In genomic region chr11:121688860-121689614, GRCh38 we compare ENCODE assay signal across 19 cellular contexts.
DNase-seq lines count a peak whose midpoint lies in the region; ATAC-seq and TF ChIP-seq lines count a peak whose summit lies in the region.
"Had no signal": no experiment of that assay in that cellular context is flagged by ENCODE, and none has a peak within 500 bp of the region (broad histone marks: within the 10 kb centered on the region; RNA-seq: fewer than 3 reads in every experiment).

No MANE protein-coding gene starts in this region.

- peak; percentile 41 for DNase-seq in EL
- DNase-seq in IMR-90: no peak
- DNase-seq in glomerular visceral epithelial cell (ENCODE audit: extremely low spot score): peak; percentile 18
- DNase-seq in nephron progenitor cell: no peak
- DNase-seq in NCI-H2081 (lab: John Stamatoyannopoulos, UW): no peak
- no peak for DNase-seq in left lobe of liver (ENCODE audit: low spot score)
- DNase-seq: activated CD4-positive, alpha-beta T cell treated with anti-CD3 and anti-CD28 coated beads for 1 hour; activated naive CD8-positive, alpha-beta T cell treated with anti-CD3 and anti-CD28 coated beads, Interleukin-2, amount 10 ng/mL, durations not matched to agents 7 days and 5 days; DND-41; dorsolateral prefrontal cortex; gastrocnemius medialis; naive thymus-derived CD4-positive, alpha-beta T cell; NCI-H1436 treated with DMSO at 0.1 percent for 48 hours had no signal

- no peak overlapping the region for H2BK15ac ChIP-seq in IMR-90 (ENCODE audit: low read depth, low read length)

- H3K36me3 ChIP-seq in IMR-90 (ENCODE audit: control insufficient read depth, insufficient read depth, low read length): no peaks in the 10 kb centered on the region
- H3K36me3 ChIP-seq: cardiac muscle cell, gastrocnemius medialis had no signal

- no peak overlapping the region for H3K4ac ChIP-seq in IMR-90 (ENCODE audit: low read depth, low read length)

- no peak overlapping the region for H4K91ac ChIP-seq in IMR-90 (ENCODE audit: insufficient read depth, low read depth, low read length)

- H2AFZ ChIP-seq in IMR-90 (replicated peaks; ENCODE audit: low read length, poor library complexity): no peak overlapping the region

- H3K23ac ChIP-seq in IMR-90 (ENCODE audit: low read depth, low read length): no peak overlapping the region

- H4K8ac ChIP-seq in IMR-90 (ENCODE audit: low read depth in 2 of 2, low read length in 2 of 2): no peak overlapping the region

- no peak for TF ChIP-seq POLR2A in IMR-90 (IDR thresholded peaks at IDR 0.05; ENCODE audit: low read depth, low read length)

- H3K4me1 Mint-ChIP-seq in nephron progenitor cell: peaks cover 38% of the 10 kb centered on the region
- H3K4me1 Mint-ChIP-seq: activated naive CD8-positive, alpha-beta T cell treated with anti-CD3 and anti-CD28 coated beads, Interleukin-2, amount 10 ng/mL, durations not matched to agents 7 days and 5 days; CD14-positive monocyte; naive thymus-derived CD4-positive, alpha-beta T cell had no signal

- TF ChIP-seq RAD21 in IMR-90 (IDR thresholded peaks at IDR 0.05; ENCODE audit: low read length): no peak

- H3K4me1 ChIP-seq in IMR-90 (ENCODE audit: control insufficient read depth, insufficient read depth, low read length): peaks cover 6% of the 10 kb centered on the region

- H3K9ac ChIP-seq in IMR-90 (ENCODE audit: low read depth, low read length): no peak overlapping the region

- H2BK5ac ChIP-seq in IMR-90 (ENCODE audit: low read depth, low read length, poor library complexity, severe bottlenecking): no peak overlapping the region

- no peak overlapping the region for H3K56ac ChIP-seq in IMR-90 (ENCODE audit: extremely low read depth, insufficient read depth, low read length)

- no peak overlapping the region for H3K14ac ChIP-seq in IMR-90 (replicated peaks; ENCODE audit: low read depth, low read length)

- dilution Hi-C loops in IMR-90 (cut with HindIII; ENCODE audit: low sequenced_read_pairs, unreplicated experiment): no loop called here

- no peak for TF ChIP-seq CTCF in IMR-90 (conservative IDR thresholded peaks at IDR 0.05; ENCODE audit: low read depth, low read length)
- no peak for TF ChIP-seq CTCF in nephron progenitor cell (IDR thresholded peaks at IDR 0.05)

- peak overlapping the region; percentile 6 for H3K4me3 Mint-ChIP-seq in nephron progenitor cell
- H3K4me3 Mint-ChIP-seq: activated naive CD8-positive, alpha-beta T cell treated with anti-CD3 and anti-CD28 coated beads, Interleukin-2, amount 10 ng/mL, durations not matched to agents 7 days and 5 days; activated T-helper 1 cell treated with anti-CD3 and anti-CD28 coated beads, Interleukin-12 subunit alpha, Interleukin-12 subunit beta, Interleukin-2, Interleukin-4 antibody, amounts not matched to agents 30 ng/mL and 10 ng/mL and 1 ng/mL, durations not matched to agents 14 hours and 24 hours and 36 hours; CD14-positive monocyte; naive thymus-derived CD4-positive, alpha-beta T cell had no signal

- 83% methylated on average over 2 of the region's 8 CpGs; no CpG with 5 or more reads in 1 of the 2 experiments for WGBS in IMR-90 (ENCODE audit: extremely low coverage in 2 of 2, insufficient read length in 1 of 2), 2 experiments

- H3K18ac ChIP-seq in IMR-90 (ENCODE audit: low read depth, low read length): no peak overlapping the region

- H3K9me3 Mint-ChIP-seq in nephron progenitor cell: no peaks in the 10 kb centered on the region
- H3K9me3 Mint-ChIP-seq: activated naive CD8-positive, alpha-beta T cell treated with anti-CD3 and anti-CD28 coated beads, Interleukin-2, amount 10 ng/mL, durations not matched to agents 7 days and 5 days; activated T-helper 1 cell treated with anti-CD3 and anti-CD28 coated beads, Interleukin-12 subunit alpha, Interleukin-12 subunit beta, Interleukin-2, Interleukin-4 antibody, amounts not matched to agents 30 ng/mL and 10 ng/mL and 1 ng/mL, durations not matched to agents 14 hours and 24 hours and 36 hours had no signal

- H3K9me1 ChIP-seq in IMR-90 (ENCODE audit: insufficient read depth, low read length): no peaks in the 10 kb centered on the region; the same call in 1 of the 2 replicates

- peak overlapping the region; percentile 47 for H3K27ac Mint-ChIP-seq in nephron progenitor cell
- H3K27ac Mint-ChIP-seq: activated naive CD8-positive, alpha-beta T cell treated with anti-CD3 and anti-CD28 coated beads, Interleukin-2, amount 10 ng/mL, durations not matched to agents 7 days and 5 days; activated T-helper 1 cell treated with anti-CD3 and anti-CD28 coated beads, Interleukin-12 subunit alpha, Interleukin-12 subunit beta, Interleukin-2, Interleukin-4 antibody, amounts not matched to agents 30 ng/mL and 10 ng/mL and 1 ng/mL, durations not matched to agents 14 hours and 24 hours and 36 hours; CD14-positive monocyte; naive thymus-derived CD4-positive, alpha-beta T cell had no signal

- no peaks in the 10 kb centered on the region for H3K79me1 ChIP-seq in IMR-90 (ENCODE audit: low read depth in 1 of 2, low read length in 2 of 2)

- POLR2A ChIA-PET in IMR-90 (lab: Charles Lee; ENCODE audit: unreplicated experiment): no interaction called here

- H2AK5ac ChIP-seq in IMR-90 (ENCODE audit: low read depth, low read length): no peak overlapping the region

- no peaks in the 10 kb centered on the region for H3K9me3 ChIP-seq in IMR-90 (ENCODE audit: control insufficient read depth, insufficient read depth, low read length)
- H3K9me3 ChIP-seq: gastrocnemius medialis had no signal

- ATAC-seq in IMR-90 (ENCODE audit: low read depth): no peak
- no peak for ATAC-seq in GM21447 (IDR thresholded peaks at IDR 0.05; ENCODE audit: unreplicated experiment)
- ATAC-seq in left lobe of liver: no peak
- ATAC-seq in HG03571 (IDR thresholded peaks at IDR 0.05; ENCODE audit: unreplicated experiment): no peak
- ATAC-seq: gastrocnemius medialis; naive thymus-derived CD4-positive, alpha-beta T cell; Panc1 had no signal

- H3K4me2 ChIP-seq in IMR-90 (ENCODE audit: low read depth, low read length): no peak overlapping the region

- H2BK120ac ChIP-seq in IMR-90 (ENCODE audit: low read depth, low read length): peak overlapping the region; percentile 7; the same call in 1 of the 2 replicates

- no peak overlapping the region for H3K4me3 ChIP-seq in IMR-90 (ENCODE audit: insufficient read depth, low read depth, low read length)
- H3K4me3 ChIP-seq: cardiac muscle cell, dorsolateral prefrontal cortex, gastrocnemius medialis had no signal

- in situ Hi-C loops in IMR-90 (cut with MboI; ENCODE audit: low sequenced_read_pairs): no loop called here

- H4K5ac ChIP-seq in IMR-90 (ENCODE audit: low read depth, low read length): no peak overlapping the region

- no peaks in the 10 kb centered on the region for H3K36me3 Mint-ChIP-seq in nephron progenitor cell (ENCODE audit: low read depth)
- H3K36me3 Mint-ChIP-seq: activated naive CD8-positive, alpha-beta T cell treated with anti-CD3 and anti-CD28 coated beads, Interleukin-2, amount 10 ng/mL, durations not matched to agents 7 days and 5 days; CD14-positive monocyte had no signal

- no peak overlapping the region for H2AK9ac ChIP-seq in IMR-90 (replicated peaks; ENCODE audit: low read depth, low read length, poor library complexity)

- no peaks in the 10 kb centered on the region for H3K27me3 ChIP-seq in IMR-90 (ENCODE audit: control insufficient read depth, insufficient read depth, low read length)
- H3K27me3 ChIP-seq: cardiac muscle cell, dorsolateral prefrontal cortex, gastrocnemius medialis had no signal

- BruUV-seq in IMR-90 (replicated peaks; lab: Mats Ljungman, UMichigan): no TSS peak

- H3K27me3 Mint-ChIP-seq in nephron progenitor cell (ENCODE audit: low read depth, poor library complexity): peaks cover 9% of the 10 kb centered on the region

- CTCF ChIA-PET in IMR-90 (lab: Yijun Ruan, JAX): interaction anchor here (0.7 kb wide), 1 partner anchor 34 kb away, joined by 3 read pairs; no protein-coding TSS in a partner anchor

- H3K27ac ChIP-seq in IMR-90 (ENCODE audit: insufficient read depth, low read length): no peak overlapping the region
- H3K27ac ChIP-seq: dorsolateral prefrontal cortex, gastrocnemius medialis had no signal

- H2BK20ac ChIP-seq in IMR-90 (ENCODE audit: low read depth, low read length): no peak overlapping the region

- no peaks in the 10 kb centered on the region for H4K20me1 ChIP-seq in IMR-90 (ENCODE audit: insufficient read depth, low read length)

- intact Hi-C loops in IMR-90 (cut with micrococcal nuclease): no loop called here

TF ChIP-seq in IMR-90, 13 proteins besides CTCF, POLR2A, EP300 and RAD21:
- TF ChIP-seq MXI1 (IDR thresholded peaks at IDR 0.05; ENCODE audit: borderline replicate concordance, low read depth, low read length) (no peak), ELK1 (IDR thresholded peaks at IDR 0.05; ENCODE audit: borderline replicate concordance, low read depth, low read length) (no peak), SMC3 (IDR thresholded peaks at IDR 0.05; ENCODE audit: low read depth, low read length) (no peak)

Comparison
In these comparisons a context has a peak if more than half of its experiments do, and no peak if none do; other contexts are left out.
1. DNase-seq: peak in EL (single experiment) and glomerular visceral epithelial cell (single experiment); none in IMR-90 (single experiment), nephron progenitor cell (single experiment), NCI-H2081 (0 of 2) and left lobe of liver (single experiment).